ENCODE assay signal across 11 cellular contexts in genomic region chr14:97408937-97409860, GRCh38.
DNase-seq lines count a peak whose midpoint lies in the region; ATAC-seq and TF ChIP-seq lines count a peak whose summit lies in the region.
"Had no signal": no experiment of that assay in that cellular context is flagged by ENCODE, and none has a peak within 500 bp of the region (broad histone marks: within the 10 kb centered on the region; RNA-seq: fewer than 3 reads in every experiment).

No MANE protein-coding gene starts in this region.

- peaks cover 0 to 10% (median 0%) of the 10 kb centered on the region in 3 donors for H3K4me1 ChIP-seq in esophagus squamous epithelium

- peaks cover 38% of the 10 kb centered on the region for H3K4me1 Mint-ChIP-seq in activated CD4-positive, alpha-beta memory T cell treated with anti-CD3 and anti-CD28 coated beads for 36 hours (ENCODE audit: low read depth)
- no peaks in the 10 kb centered on the region for H3K4me1 Mint-ChIP-seq in brain

- POLR2A ChIA-PET in activated CD4-positive, alpha-beta memory T cell treated with anti-CD3 and anti-CD28 coated beads for 36 hours (lab: Charles Lee): interaction anchor here (0.7 to 1.7 kb wide), 5 partner anchors 27 to 760 kb away, joined by 3 to 9 read pairs (median 4); no protein-coding TSS in a partner anchor

- CTCF ChIA-PET in activated CD4-positive, alpha-beta memory T cell treated with anti-CD3 and anti-CD28 coated beads for 36 hours (lab: Charles Lee): interaction anchor here (0.6 to 1.5 kb wide), 5 partner anchors 27 to 169 kb away, joined by 3 to 7 read pairs (median 3); no protein-coding TSS in a partner anchor

- TF ChIP-seq POLR2A in esophagus squamous epithelium (IDR thresholded peaks at IDR 0.05): no peak

- DNase-seq in GM12865 (ENCODE audit: low read depth) (peak; percentile 92), dorsolateral prefrontal cortex (no peak), esophagus squamous epithelium (lab: John Stamatoyannopoulos, UW) (no peak), SK-N-DZ (ENCODE audit: low spot score) (no peak)
- peak; percentile 75 for DNase-seq in activated CD4-positive, alpha-beta memory T cell treated with anti-CD3 and anti-CD28 coated beads for 36 hours
- peak; percentile 22 to 35 for DNase-seq in stimulated activated CD4-positive, alpha-beta T cell treated with anti-CD3 and anti-CD28 coated beads, Interleukin-4, amount 100 ng/mL, for 48 hours (ENCODE audit: low read depth in 2 of 2)
- DNase-seq: kidney, right lobe of liver had no signal

- H3K27me3 Mint-ChIP-seq in activated CD4-positive, alpha-beta memory T cell treated with anti-CD3 and anti-CD28 coated beads for 36 hours: peaks cover 6% of the 10 kb centered on the region
- no peaks in the 10 kb centered on the region for H3K27me3 Mint-ChIP-seq in brain

- no peak for ATAC-seq in GM19324 (IDR thresholded peaks at IDR 0.05; ENCODE audit: low FRiP score, unreplicated experiment)
- ATAC-seq: right lobe of liver had no signal

- H3K27ac ChIP-seq in dorsolateral prefrontal cortex (no peak overlapping the region), esophagus squamous epithelium (no peak overlapping the region)
- H3K27ac ChIP-seq: C4-2B, right lobe of liver had no signal

- H3K36me3 Mint-ChIP-seq in activated CD4-positive, alpha-beta memory T cell treated with anti-CD3 and anti-CD28 coated beads for 36 hours: no peaks in the 10 kb centered on the region
- H3K36me3 Mint-ChIP-seq in brain: no peaks in the 10 kb centered on the region

- H3K9me3 ChIP-seq in esophagus squamous epithelium: no peaks in the 10 kb centered on the region
- H3K9me3 ChIP-seq: right lobe of liver had no signal

- peak overlapping the region; percentile 49 for H3K4me3 Mint-ChIP-seq in activated CD4-positive, alpha-beta memory T cell treated with anti-CD3 and anti-CD28 coated beads for 36 hours
- peak overlapping the region in 1 of 5 experiments; percentile 17 for H3K4me3 Mint-ChIP-seq in brain

- intact Hi-C loops in activated CD4-positive, alpha-beta memory T cell treated with anti-CD3 and anti-CD28 coated beads for 36 hours (cut with micrococcal nuclease): loop anchor here (1.0 to 10.0 kb wide), 6 partner anchors 29 to 766 kb away; no protein-coding TSS in a partner anchor
- intact Hi-C loops in dorsolateral prefrontal cortex (cut with DNase I): loop anchor here in 1 of 2 donors (5.0 kb wide), 1 partner anchor 72 kb away; no protein-coding TSS in a partner anchor
- intact Hi-C loops in esophagus squamous epithelium (cut with DNase I): no loop called here

- no peaks in the 10 kb centered on the region for H3K36me3 ChIP-seq in esophagus squamous epithelium
- H3K36me3 ChIP-seq: right lobe of liver had no signal

- H3K9me3 Mint-ChIP-seq in activated CD4-positive, alpha-beta memory T cell treated with anti-CD3 and anti-CD28 coated beads for 36 hours: no peaks in the 10 kb centered on the region
- H3K9me3 Mint-ChIP-seq in brain: no peaks in the 10 kb centered on the region

- H3K4me3 ChIP-seq in GM12865 (ENCODE audit: low read depth, low read length) (peak overlapping the region; percentile 60), dorsolateral prefrontal cortex (no peak overlapping the region), esophagus squamous epithelium (no peak overlapping the region)
- H3K4me3 ChIP-seq: right lobe of liver had no signal

- WGBS in esophagus squamous epithelium, 2 donors: 64 to 67% methylated on average over 21 of the region's 21 CpGs

- H3K27me3 ChIP-seq in dorsolateral prefrontal cortex (peaks cover 0 to 51% (median 25%) of the 10 kb centered on the region in 45 donors), esophagus squamous epithelium (peaks cover 0 to 80% (median 8%) of the 10 kb centered on the region in 4 donors)

- no peak for TF ChIP-seq CTCF in GM12865 (IDR thresholded peaks at IDR 0.05; ENCODE audit: insufficient read depth, low read depth, low read length, missing control alignments)
- no peak for TF ChIP-seq CTCF in brain (conservative IDR thresholded peaks at IDR 0.05)
- no peak for TF ChIP-seq CTCF in dorsolateral prefrontal cortex (IDR thresholded peaks at IDR 0.05 in 54 of 56, conservative IDR thresholded peaks at IDR 0.05 in 2 of 56; ENCODE audit: low read depth in 1 of 56, partially characterized antibody in 56 of 56)
- TF ChIP-seq CTCF in esophagus squamous epithelium (IDR thresholded peaks at IDR 0.05): no peak

- peak overlapping the region; percentile 92 for H3K27ac Mint-ChIP-seq in activated CD4-positive, alpha-beta memory T cell treated with anti-CD3 and anti-CD28 coated beads for 36 hours
- H3K27ac Mint-ChIP-seq in brain: peak overlapping the region in 3 of 5 experiments; percentile 49 to 82 (median 53)

Comparison
In these comparisons a context has a peak if more than half of its experiments do, and no peak if none do; other contexts are left out.
1. DNase-seq: peak in GM12865 (single experiment), activated CD4-positive, alpha-beta memory T cell treated with anti-CD3 and anti-CD28 coated beads for 36 hours (single experiment) and stimulated activated CD4-positive, alpha-beta T cell treated with anti-CD3 and anti-CD28 coated beads, Interleukin-4, amount 100 ng/mL, for 48 hours (2 of 2); none in dorsolateral prefrontal cortex (0 of 10), esophagus squamous epithelium (single experiment) and SK-N-DZ (single experiment).